Comparison of ENCODE assay signal across 8 cellular contexts in genomic region chr5:14185336-14186131, GRCh38. TPM values are rescaled to one million over a fixed set of nuclear protein-coding genes. Genes with fewer than 3 reads are reported as not detected.
DNase-seq lines count a peak whose midpoint lies in the region; ATAC-seq and TF ChIP-seq lines count a peak whose summit lies in the region.

No MANE protein-coding gene starts in this region.

- peak; percentile 35 to 53 for DNase-seq in NCI-H524 (lab: John Stamatoyannopoulos, UW)
- no peak for DNase-seq in NCI-H524 treated with DMSO at 0.1 percent for 48 hours (lab: John Stamatoyannopoulos, UW)
- DNase-seq in chondrocyte (ENCODE audit: low spot score), result no peak
- no peak for DNase-seq in lower lobe of right lung
- DNase-seq in vagina (ENCODE audit: extremely low spot score in 2 of 2), result no peak
- no peak for DNase-seq in activated CD4-positive, alpha-beta T cell treated with anti-CD3 and anti-CD28 coated beads for 4 hours
- DNase-seq in immature natural killer cell, result no peak
- DNase-seq in DMS153 (lab: John Stamatoyannopoulos, UW), result no peak

- H3K4me1 Mint-ChIP-seq in chondrocyte (ENCODE audit: low read depth), result peaks cover 96% of the 10 kb centered on the region
- peaks cover 4 to 14% of the 10 kb centered on the region in 2 donors for H3K4me1 Mint-ChIP-seq in immature natural killer cell

- intact Hi-C loops in lower lobe of right lung (cut with DNase I) (no loop called here), vagina (cut with DNase I) (no loop called here)

- H3K27me3 ChIP-seq in lower lobe of right lung (ENCODE audit: low read depth) (no peaks in the 10 kb centered on the region), vagina (no peaks in the 10 kb centered on the region)

- H3K27ac Mint-ChIP-seq in chondrocyte (ENCODE audit: unreplicated experiment) (peak overlapping the region; percentile 97), immature natural killer cell (no peak overlapping the region)

- H3K36me3 Mint-ChIP-seq in chondrocyte (ENCODE audit: low read depth) (no peaks in the 10 kb centered on the region), immature natural killer cell (no peaks in the 10 kb centered on the region)

- peaks cover 71% of the 10 kb centered on the region for H3K4me1 ChIP-seq in lower lobe of right lung
- peaks cover 66% of the 10 kb centered on the region for H3K4me1 ChIP-seq in vagina

- H3K9me3 ChIP-seq in lower lobe of right lung, result no peaks in the 10 kb centered on the region
- H3K9me3 ChIP-seq in vagina, result no peaks in the 10 kb centered on the region

- H3K9me3 Mint-ChIP-seq in chondrocyte (ENCODE audit: low read depth), result no peaks in the 10 kb centered on the region
- no peaks in the 10 kb centered on the region for H3K9me3 Mint-ChIP-seq in immature natural killer cell

- H3K36me3 ChIP-seq in lower lobe of right lung, result no peaks in the 10 kb centered on the region
- H3K36me3 ChIP-seq in vagina, result no peaks in the 10 kb centered on the region

- H3K4me3 ChIP-seq in lower lobe of right lung, result no peak overlapping the region
- H3K4me3 ChIP-seq in vagina, result no peak overlapping the region

- H3K27ac ChIP-seq in lower lobe of right lung (peak overlapping the region; percentile 70), vagina (peak overlapping the region; percentile 80)

- TF ChIP-seq POLR2A in vagina (IDR thresholded peaks at IDR 0.05), result no peak

- ATAC-seq in lower lobe of right lung, result peak; percentile 72 to 79

- no peaks in the 10 kb centered on the region for H3K27me3 Mint-ChIP-seq in chondrocyte (ENCODE audit: low read depth)
- H3K27me3 Mint-ChIP-seq in immature natural killer cell (ENCODE audit: low read depth in 3 of 3), result peaks cover 0 to 5% (median 2%) of the 10 kb centered on the region in 3 donors

- H3K4me3 Mint-ChIP-seq in chondrocyte (ENCODE audit: unreplicated experiment) (peak overlapping the region; percentile 37), immature natural killer cell (no peak overlapping the region)

- TF ChIP-seq CTCF in chondrocyte (IDR thresholded peaks at IDR 0.05) (no peak), lower lobe of right lung (IDR thresholded peaks at IDR 0.05) (no peak), vagina (IDR thresholded peaks at IDR 0.05) (no peak)

RNA-seq across cellular contexts. Expression of gene TRIO, which starts 42.4 kb away (rescaled TPM):
- 200 to 271 TPM (median 217 TPM) in 3 replicates for total RNA-seq in chondrocyte
- total RNA-seq in lower lobe of right lung, result 148 TPM
- 142 TPM for total RNA-seq in vagina
- 1 to 10 TPM in 2 of 3 donors, under 1 TPM in 1; 0.70 to 2.3 (median 1.2) TPM for polyA plus RNA-seq in immature natural killer cell

Comparison
In these comparisons a context has a peak if more than half of its experiments do, and no peak if none do; other contexts are left out.
1. DNase-seq: peak in NCI-H524 (2 of 2); none in NCI-H524 treated with DMSO at 0.1 percent for 48 hours (single experiment), chondrocyte (single experiment), lower lobe of right lung (single experiment), vagina (0 of 2), activated CD4-positive, alpha-beta T cell treated with anti-CD3 and anti-CD28 coated beads for 4 hours (0 of 2), immature natural killer cell (0 of 3) and DMS153 (single experiment).